ENCODE assay signal across 11 cellular contexts in the genomic region with DNA sequence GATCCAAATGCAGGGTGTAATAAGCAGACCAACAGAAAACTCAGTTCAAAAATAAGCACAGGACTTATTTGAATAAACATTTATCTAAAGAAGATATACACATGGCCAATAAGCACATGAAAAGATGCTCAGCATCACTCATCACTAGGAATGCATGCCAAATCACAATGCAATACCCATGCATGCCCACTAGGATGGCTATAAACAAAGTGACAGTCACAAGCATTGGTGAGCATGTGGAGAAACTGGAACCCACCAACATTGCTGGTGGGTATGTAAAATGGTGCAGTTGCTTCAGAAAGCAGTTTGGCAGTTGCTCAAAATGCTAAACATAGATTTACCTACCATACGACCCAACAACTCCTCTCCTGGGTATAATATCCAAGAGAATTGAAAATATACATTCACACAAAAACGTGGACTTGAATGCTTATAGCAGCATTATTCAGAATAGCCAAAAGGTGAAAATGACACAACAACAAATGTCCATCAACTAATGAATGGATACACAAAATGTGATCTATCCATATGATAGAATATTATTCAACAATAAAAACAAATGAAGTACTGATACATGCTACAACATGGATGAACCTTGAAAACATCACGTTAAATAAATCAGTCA. TPM values are rescaled to one million over a fixed set of nuclear protein-coding genes. Genes with fewer than 3 reads are reported as not detected.
DNase-seq lines count a peak whose midpoint lies in the region; ATAC-seq, FAIRE-seq and TF ChIP-seq lines count a peak whose summit lies in the region.
"Had no signal": no experiment of that assay in that cellular context is flagged by ENCODE, and none has a peak within 500 bp of the region (broad histone marks: within the 10 kb centered on the region; RNA-seq: fewer than 3 reads in every experiment).

No MANE protein-coding gene starts in this region.

- H3K27ac Mint-ChIP-seq in brain = peak overlapping the region in 4 of 5 experiments; percentile 22 to 84 (median 36)
- no peak overlapping the region for H3K27ac Mint-ChIP-seq in natural killer cell

- H3K9me3 Mint-ChIP-seq in brain (peaks cover 0 to 2% (median 2%) of the 10 kb centered on the region in 5 experiments), natural killer cell (no peaks in the 10 kb centered on the region)

- no peak overlapping the region for H3K27ac ChIP-seq in IMR-90 (ENCODE audit: insufficient read depth, low read length)
- H3K27ac ChIP-seq: epithelial cell of prostate, skin epidermis had no signal

- dilution Hi-C loops in IMR-90 (cut with HindIII; ENCODE audit: low sequenced_read_pairs, unreplicated experiment) = no loop called here

- H3K4me3 Mint-ChIP-seq in brain = peak overlapping the region in 1 of 5 experiments; percentile 58
- no peak overlapping the region for H3K4me3 Mint-ChIP-seq in natural killer cell

- H2AK9ac ChIP-seq in IMR-90 (replicated peaks; ENCODE audit: low read depth, low read length, poor library complexity) = no peak overlapping the region

- H3K18ac ChIP-seq in IMR-90 (ENCODE audit: low read depth, low read length) = no peak overlapping the region

- no peak overlapping the region for H2BK120ac ChIP-seq in IMR-90 (ENCODE audit: low read depth, low read length)

- H2BK20ac ChIP-seq in IMR-90 (ENCODE audit: low read depth, low read length) = no peak overlapping the region

- peaks cover 53% of the 10 kb centered on the region for H3K36me3 Mint-ChIP-seq in brain
- no peaks in the 10 kb centered on the region for H3K36me3 Mint-ChIP-seq in natural killer cell

- H3K4ac ChIP-seq in IMR-90 (ENCODE audit: low read depth, low read length) = no peak overlapping the region

- in situ Hi-C loops in IMR-90 (cut with MboI; ENCODE audit: low sequenced_read_pairs) = no loop called here

- no peaks in the 10 kb centered on the region for H3K27me3 Mint-ChIP-seq in brain
- no peaks in the 10 kb centered on the region for H3K27me3 Mint-ChIP-seq in natural killer cell (ENCODE audit: low read depth in 2 of 2)

- H3K4me2 ChIP-seq in IMR-90 (ENCODE audit: low read depth, low read length) = peak overlapping the region; percentile 42; the same call in 1 of the 2 replicates

- CTCF ChIA-PET in IMR-90 (lab: Yijun Ruan, JAX) = no interaction called here

- no peak overlapping the region for H2BK5ac ChIP-seq in IMR-90 (ENCODE audit: low read depth, low read length, poor library complexity, severe bottlenecking)

- H3K14ac ChIP-seq in IMR-90 (replicated peaks; ENCODE audit: low read depth, low read length) = no peak overlapping the region

- TF ChIP-seq POLR2A in IMR-90 (IDR thresholded peaks at IDR 0.05; ENCODE audit: low read depth, low read length) = no peak

- H3K4me3 ChIP-seq in IMR-90 (ENCODE audit: insufficient read depth, low read depth, low read length) = no peak overlapping the region
- H3K4me3 ChIP-seq: skin epidermis had no signal

- POLR2A ChIA-PET in IMR-90 (lab: Charles Lee; ENCODE audit: unreplicated experiment) = no interaction called here

- no peaks in the 10 kb centered on the region for H3K27me3 ChIP-seq in IMR-90 (ENCODE audit: control insufficient read depth, insufficient read depth, low read length)

- no peak for FAIRE-seq in D721Med (lab: Jason Lieb, UNC)

- no peak overlapping the region for H4K5ac ChIP-seq in IMR-90 (ENCODE audit: low read depth, low read length)

- BruUV-seq in IMR-90 (replicated peaks; lab: Mats Ljungman, UMichigan) = no TSS peak

- H2AK5ac ChIP-seq in IMR-90 (ENCODE audit: low read depth, low read length) = no peak overlapping the region

- DNase-seq in D721Med (ENCODE audit: insufficient read length, low spot score) = no peak
- DNase-seq in IMR-90 = peak; percentile 49
- DNase-seq in natural killer cell = no peak
- DNase-seq in GOT3 (lab: John Stamatoyannopoulos, UW) = no peak
- DNase-seq in KG1 (lab: John Stamatoyannopoulos, UW) = no peak
- DNase-seq: NCI-H1436 treated with DMSO at 0.1 percent for 48 hours had no signal

- no peak overlapping the region for H2BK15ac ChIP-seq in IMR-90 (ENCODE audit: low read depth, low read length)

- H4K20me1 ChIP-seq in IMR-90 (ENCODE audit: insufficient read depth, low read length) = peaks cover 76% of the 10 kb centered on the region

- TF ChIP-seq CTCF in D721Med (IDR thresholded peaks at IDR 0.05; ENCODE audit: insufficient read depth, missing control alignments) = peak; percentile 16
- TF ChIP-seq CTCF in IMR-90 (conservative IDR thresholded peaks at IDR 0.05; ENCODE audit: low read depth, low read length) = peak; percentile 46
- TF ChIP-seq CTCF in brain (conservative IDR thresholded peaks at IDR 0.05) = peak; percentile 13 to 55
- TF ChIP-seq CTCF in natural killer cell (IDR thresholded peaks at IDR 0.05) = peak; percentile 49

- ATAC-seq in IMR-90 (ENCODE audit: low read depth) (peak; percentile 92), natural killer cell (peak in 2 of 3 donors; percentile 58 to 68), GM18907 (IDR thresholded peaks at IDR 0.05; ENCODE audit: unreplicated experiment) (no peak), HG02571 (IDR thresholded peaks at IDR 0.05; ENCODE audit: unreplicated experiment) (no peak)

- peaks cover 57% of the 10 kb centered on the region for H3K4me1 Mint-ChIP-seq in brain
- peaks cover 18 to 31% of the 10 kb centered on the region in 2 donors for H3K4me1 Mint-ChIP-seq in natural killer cell

- H4K8ac ChIP-seq in IMR-90 (ENCODE audit: low read depth in 2 of 2, low read length in 2 of 2) = no peak overlapping the region

- WGBS in IMR-90 (ENCODE audit: extremely low coverage in 2 of 2, insufficient read length in 1 of 2), 2 experiments = no CpG with 5 or more reads among the region's 3 CpGs

- no peak overlapping the region for H3K56ac ChIP-seq in IMR-90 (ENCODE audit: extremely low read depth, insufficient read depth, low read length)

- peaks cover 26% of the 10 kb centered on the region for H3K9me1 ChIP-seq in IMR-90 (ENCODE audit: insufficient read depth, low read length)

- no peak overlapping the region for H2AFZ ChIP-seq in IMR-90 (replicated peaks; ENCODE audit: low read length, poor library complexity)

- H3K23ac ChIP-seq in IMR-90 (ENCODE audit: low read depth, low read length) = no peak overlapping the region

- TF ChIP-seq RAD21 in IMR-90 (IDR thresholded peaks at IDR 0.05; ENCODE audit: low read length) = no peak

- no peak overlapping the region for H3K9ac ChIP-seq in IMR-90 (ENCODE audit: low read depth, low read length)

- peaks cover 12% of the 10 kb centered on the region for H3K4me1 ChIP-seq in IMR-90 (ENCODE audit: control insufficient read depth, insufficient read depth, low read length)

- peaks cover 43 to 83% of the 10 kb centered on the region in 2 experiments for H3K79me1 ChIP-seq in IMR-90 (ENCODE audit: low read depth in 1 of 2, low read length in 2 of 2)

- no peak overlapping the region for H4K91ac ChIP-seq in IMR-90 (ENCODE audit: insufficient read depth, low read depth, low read length)

- peaks cover 4% of the 10 kb centered on the region; the same call in 1 of the 2 replicates for H3K36me3 ChIP-seq in IMR-90 (ENCODE audit: control insufficient read depth, insufficient read depth, low read length)

- no peaks in the 10 kb centered on the region for H3K9me3 ChIP-seq in IMR-90 (ENCODE audit: control insufficient read depth, insufficient read depth, low read length)

- intact Hi-C loops in IMR-90 (cut with micrococcal nuclease) = no loop called here
- intact Hi-C loops in natural killer cell (cut with micrococcal nuclease) = no loop called here

TF ChIP-seq in IMR-90, 13 proteins besides CTCF, POLR2A, EP300 and RAD21:
- no peak for TF ChIP-seq FOS (IDR thresholded peaks at IDR 0.05; ENCODE audit: low read depth, low read length)
- peak; percentile 90 for TF ChIP-seq RFX5 (IDR thresholded peaks at IDR 0.05; ENCODE audit: low read depth, low read length)
- TF ChIP-seq, protein P1, sequence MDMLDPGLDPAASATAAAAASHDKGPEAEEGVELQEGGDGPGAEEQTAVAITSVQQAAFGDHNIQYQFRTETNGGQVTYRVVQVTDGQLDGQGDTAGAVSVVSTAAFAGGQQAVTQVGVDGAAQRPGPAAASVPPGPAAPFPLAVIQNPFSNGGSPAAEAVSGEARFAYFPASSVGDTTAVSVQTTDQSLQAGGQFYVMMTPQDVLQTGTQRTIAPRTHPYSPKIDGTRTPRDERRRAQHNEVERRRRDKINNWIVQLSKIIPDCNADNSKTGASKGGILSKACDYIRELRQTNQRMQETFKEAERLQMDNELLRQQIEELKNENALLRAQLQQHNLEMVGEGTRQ (IDR thresholded peaks at IDR 0.05; ENCODE audit: low read depth, low read length) = no peak
- peak; percentile 66; the same call in 1 of the 2 replicates for TF ChIP-seq MXI1 (IDR thresholded peaks at IDR 0.05; ENCODE audit: borderline replicate concordance, low read depth, low read length)
- TF ChIP-seq BHLHE40 (IDR thresholded peaks at IDR 0.05; ENCODE audit: low read depth, low read length) = no peak

RNA-seq across cellular contexts. Expression of a gene that starts 20.1 kb away (rescaled TPM):
- total RNA-seq in IMR-90 (2012; rRNA removed) (17.6 and 20.0 TPM in 2 replicates), natural killer cell (10 to 100 TPM; 34.9 to 40.2 (median 37.7) TPM)
- polyA plus RNA-seq in IMR-90 (2012; rRNA removed) (14.3 and 17.6 TPM in 2 replicates), brain (ENCODE audit: insufficient read depth, low read depth, low replicate concordance) (36.9 TPM)
- 9.1 and 12.2 TPM in 2 replicates for polyA plus RNA-seq in IMR-90 (2012; cell fraction: cytosol; rRNA removed)
- polyA plus RNA-seq in IMR-90 (2012; cell fraction: nucleus; rRNA removed; ENCODE audit: low replicate concordance) = 43.5 and 62.5 TPM in 2 replicates

RNA-seq across cellular contexts. Expression of a gene that starts 34.6 kb away (rescaled TPM):
- total RNA-seq in IMR-90 (2012; rRNA removed) (not detected in 2 replicates), natural killer cell (under 1 TPM in 2 of 3 donors, not detected in 1; 0.28 to 0.50 TPM)
- polyA plus RNA-seq in IMR-90 (2012; rRNA removed) (0.19 and 0.21 TPM in 2 replicates), brain (ENCODE audit: insufficient read depth, low read depth, low replicate concordance) (not detected)
- 0.08 and 0.32 TPM in 2 replicates for polyA plus RNA-seq in IMR-90 (2012; cell fraction: cytosol; rRNA removed)
- polyA plus RNA-seq in IMR-90 (2012; cell fraction: nucleus; rRNA removed; ENCODE audit: low replicate concordance) = 0.92 and 1.8 TPM in 2 replicates

RNA-seq across cellular contexts. Expression of a gene that starts 48.4 kb away (rescaled TPM):
- 44.4 and 45.8 TPM in 2 replicates for total RNA-seq in IMR-90 (2012; rRNA removed)
- 82.7 and 94.2 TPM in 2 replicates for polyA plus RNA-seq in IMR-90 (2012; rRNA removed)
- polyA plus RNA-seq in IMR-90 (2012; cell fraction: cytosol; rRNA removed) = 89.5 and 99.7 TPM in 2 replicates
- polyA plus RNA-seq in IMR-90 (2012; cell fraction: nucleus; rRNA removed; ENCODE audit: low replicate concordance) = 571 and 890 TPM in 2 replicates
- 1.6 TPM for polyA plus RNA-seq in brain (ENCODE audit: insufficient read depth, low read depth, low replicate concordance)
- total RNA-seq in natural killer cell = 1 to 10 TPM; 7.6 to 9.2 (median 8.3) TPM

Comparison
In these comparisons a context has a peak if more than half of its experiments do, and no peak if none do; other contexts are left out.
1. ATAC-seq: peak in IMR-90 (single experiment) and natural killer cell (2 of 3); none in GM18907 (single experiment) and HG02571 (single experiment).
2. H3K27ac Mint-ChIP-seq: peak in brain (4 of 5); none in natural killer cell (0 of 2).
3. Peak in every context shown above with its lines, with median percentiles within 50 percentile points of each other: CTCF ChIP-seq.